In the genomic region with DNA sequence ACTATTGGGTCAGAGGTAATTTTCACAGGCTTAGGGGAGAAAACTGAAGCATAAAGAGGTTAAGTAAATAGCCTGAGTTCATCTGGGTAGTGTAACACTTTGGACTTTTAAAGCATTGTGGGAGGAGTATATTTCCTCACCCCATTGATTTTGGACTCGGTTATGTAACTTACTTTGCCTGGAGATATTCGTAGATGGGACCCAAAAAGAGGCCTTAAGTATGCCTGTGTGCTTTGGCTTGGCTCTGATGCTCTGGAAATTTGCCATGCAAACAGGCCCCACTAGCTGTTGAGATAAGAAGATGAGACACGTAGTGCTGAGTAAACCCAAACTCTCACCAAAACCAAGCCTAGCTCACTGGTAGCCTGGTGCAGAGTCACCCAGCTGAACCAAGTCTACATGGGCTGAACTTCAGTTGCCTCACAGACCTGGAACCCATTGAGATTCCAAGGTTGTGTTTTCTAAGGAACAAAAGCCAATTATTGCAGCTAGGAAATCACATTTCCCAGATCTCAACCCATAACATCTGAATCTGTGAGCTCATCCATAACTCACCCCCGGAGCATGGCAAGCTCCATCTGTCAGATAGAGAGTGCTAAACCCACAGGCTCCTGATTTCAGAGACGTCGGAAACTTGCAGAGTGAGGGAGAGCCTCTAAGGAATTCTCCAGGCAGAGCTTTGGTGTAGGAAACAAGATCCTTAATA, we compare ENCODE assay signal across 23 cellular contexts.
"Had no signal": no experiment of that assay in that cellular context is flagged by ENCODE, and none has a peak within 500 bp of the region (broad histone marks: within the 10 kb centered on the region; RNA-seq: fewer than 3 reads in every experiment).

No MANE protein-coding gene starts in this region.

- H3K9me3 ChIP-seq: mucosa of descending colon, pancreas, testis, tibial nerve had no signal

- H3K79me2 ChIP-seq: hepatocyte had no signal

- H3K9ac ChIP-seq: neural progenitor cell had no signal

- H3K4me2 ChIP-seq: hepatocyte, neural progenitor cell, smooth muscle cell had no signal

- H3K4me3 ChIP-seq: coronary artery, hepatocyte, mucosa of descending colon, neural progenitor cell, pancreas, smooth muscle cell, testis, tibial nerve had no signal

- H3K27me3 ChIP-seq: hepatocyte, neural progenitor cell, pancreas, testis, tibial nerve had no signal

- H3K27me3 Mint-ChIP-seq: stimulated activated memory B cell treated with anti-CD40 and anti-IgM and Interleukin-4, amounts not matched to agents 10 μg/mL and 1 μg/mL and 100 μg/mL, for 72 hours had no signal

- H3K4me3 Mint-ChIP-seq: endodermal cell; natural killer cell; neural progenitor cell; stimulated activated memory B cell treated with anti-CD40 and anti-IgM and Interleukin-4, amounts not matched to agents 10 μg/mL and 1 μg/mL and 100 μg/mL, for 72 hours; stimulated activated naive CD8-positive, alpha-beta T cell treated with anti-CD3 and anti-CD28 coated beads, Interleukin-15, Interleukin-2, amounts not matched to agents 100 ng/mL and 50 ng/mL, for 24 hours had no signal

- H3K27ac Mint-ChIP-seq: endodermal cell; natural killer cell; neural progenitor cell; progenitor cell of endocrine pancreas; stimulated activated memory B cell treated with anti-CD40 and anti-IgM and Interleukin-4, amounts not matched to agents 10 μg/mL and 1 μg/mL and 100 μg/mL, for 72 hours; stimulated activated naive CD8-positive, alpha-beta T cell treated with anti-CD3 and anti-CD28 coated beads, Interleukin-15, Interleukin-2, amounts not matched to agents 100 ng/mL and 50 ng/mL, for 24 hours had no signal

- H3K4me1 Mint-ChIP-seq: natural killer cell; stimulated activated memory B cell treated with anti-CD40 and anti-IgM and Interleukin-4, amounts not matched to agents 10 μg/mL and 1 μg/mL and 100 μg/mL, for 72 hours had no signal

- H3K4me1 ChIP-seq: neural progenitor cell, pancreas, testis, tibial nerve had no signal

- H3K27ac ChIP-seq: coronary artery, hepatocyte, neural progenitor cell, pancreas, testis, tibial nerve had no signal

- FAIRE-seq: endothelial cell of umbilical vein, pancreas had no signal

- ATAC-seq: left colon; mucosa of descending colon; natural killer cell; pancreas; right cardiac atrium; stimulated activated memory B cell treated with anti-CD40 and anti-IgM and Interleukin-4, amounts not matched to agents 10 μg/mL and 1 μg/mL and 100 μg/mL, for 72 hours had no signal

- H2AFZ ChIP-seq: hepatocyte, neural progenitor cell had no signal

- DNase-seq: effector CD4-positive, alpha-beta T cell; endodermal cell; erythroblast; foreskin melanocyte; left colon; mammary epithelial cell; mucosa of descending colon; natural killer cell; nucleus accumbens; pancreas; right cardiac atrium; stimulated activated CD4-positive, alpha-beta T cell treated with anti-CD3 and anti-CD28 coated beads, Interleukin-2, amount 100 ng/mL, for 48 hours; stimulated activated CD8-positive, alpha-beta memory T cell treated with anti-CD3 and anti-CD28 coated beads, Interleukin-4, amount 100 ng/mL, for 48 hours; testis had no signal

- H3K36me3 Mint-ChIP-seq: natural killer cell; neural progenitor cell; stimulated activated memory B cell treated with anti-CD40 and anti-IgM and Interleukin-4, amounts not matched to agents 10 μg/mL and 1 μg/mL and 100 μg/mL, for 72 hours had no signal

- H3K36me3 ChIP-seq: neural progenitor cell, pancreas, tibial nerve had no signal
